18 cellular contexts compared by ENCODE assay signal in genomic region chr5:10553476-10553875, GRCh38.
"Had no signal": no experiment of that assay in that cellular context is flagged by ENCODE, and none has a peak within 500 bp of the region (broad histone marks: within the 10 kb centered on the region; RNA-seq: fewer than 3 reads in every experiment).

No MANE protein-coding gene starts in this region.

- H3K27ac Mint-ChIP-seq: activated naive CD8-positive, alpha-beta T cell treated with anti-CD3 and anti-CD28 coated beads for 36 hours; activated T-cell treated with anti-CD3 and anti-CD28 coated beads, Interleukin-2, amount 50 U/mL, for 24 hours; stimulated activated naive CD8-positive, alpha-beta T cell treated with anti-CD3 and anti-CD28 coated beads, Interleukin-15, amount 100 ng/mL, for 72 hours had no signal

- H3K4me3 ChIP-seq: heart left ventricle, ovary, prostate gland, spleen, tibial artery had no signal

- DNase-seq: activated CD8-positive, alpha-beta memory T cell treated with anti-CD3 and anti-CD28 coated beads, Interleukin-2, amount 50 U/mL, for 4 hours; activated naive CD4-positive, alpha-beta T cell treated with Interleukin-2 at 50 U/mL for 16 hours; activated naive CD8-positive, alpha-beta T cell treated with anti-CD3 and anti-CD28 coated beads for 36 hours; activated T-cell treated with anti-CD3 and anti-CD28 coated beads, Interleukin-2, amount 50 U/mL, for 24 hours; cerebellar nuclear complex; cortex of kidney; heart left ventricle; left cardiac atrium; naive thymus-derived CD4-positive, alpha-beta T cell; ovary; spleen; stimulated activated CD4-positive, alpha-beta T cell treated with anti-CD3 and anti-CD28 coated beads, Interleukin-4, amount 100 ng/mL, for 4 hours; stimulated activated naive CD8-positive, alpha-beta T cell treated with anti-CD3 and anti-CD28 coated beads, Interleukin-15, amount 100 ng/mL, for 72 hours; T-helper 9 cell; tibial artery had no signal

- H3K27me3 ChIP-seq: heart left ventricle, ovary, spleen, tibial artery had no signal

- H3K4me3 Mint-ChIP-seq: activated naive CD8-positive, alpha-beta T cell treated with anti-CD3 and anti-CD28 coated beads for 36 hours; activated T-cell treated with anti-CD3 and anti-CD28 coated beads, Interleukin-2, amount 50 U/mL, for 24 hours; naive thymus-derived CD4-positive, alpha-beta T cell; stimulated activated naive CD8-positive, alpha-beta T cell treated with anti-CD3 and anti-CD28 coated beads, Interleukin-15, amount 100 ng/mL, for 72 hours had no signal

- ATAC-seq: left cardiac atrium had no signal

- H3K4me1 ChIP-seq: prostate gland had no signal

- H3K9me3 Mint-ChIP-seq: activated naive CD8-positive, alpha-beta T cell treated with anti-CD3 and anti-CD28 coated beads for 36 hours; activated T-cell treated with anti-CD3 and anti-CD28 coated beads, Interleukin-2, amount 50 U/mL, for 24 hours; stimulated activated naive CD8-positive, alpha-beta T cell treated with anti-CD3 and anti-CD28 coated beads, Interleukin-15, amount 100 ng/mL, for 72 hours had no signal

- H3K27ac ChIP-seq: heart left ventricle, ovary, prostate gland, tibial artery had no signal

- H3K36me3 ChIP-seq: heart left ventricle, ovary, prostate gland, spleen, tibial artery had no signal

- H3K36me3 Mint-ChIP-seq: activated naive CD8-positive, alpha-beta T cell treated with anti-CD3 and anti-CD28 coated beads for 36 hours; naive thymus-derived CD4-positive, alpha-beta T cell had no signal

- FAIRE-seq: bronchial epithelial cell, islet of Langerhans had no signal

- H3K9me3 ChIP-seq: heart left ventricle, ovary, prostate gland, spleen, tibial artery had no signal
